ENCODE assay signal across 16 cellular contexts in genomic region chr10:74982634-74982982, GRCh38.
"Had no signal": no experiment of that assay in that cellular context is flagged by ENCODE, and none has a peak within 500 bp of the region (broad histone marks: within the 10 kb centered on the region; RNA-seq: fewer than 3 reads in every experiment).

No MANE protein-coding gene starts in this region.

- H3K4me1 Mint-ChIP-seq: neural progenitor cell had no signal

- H3K4me1 ChIP-seq: neural progenitor cell had no signal

- H3K4me3 ChIP-seq: gastrocnemius medialis, neural progenitor cell, right atrium auricular region had no signal

- H3K27ac ChIP-seq: epithelial cell of prostate, neural progenitor cell, right atrium auricular region, VCaP had no signal

- H3K27ac Mint-ChIP-seq: neural progenitor cell had no signal

- H3K9me3 Mint-ChIP-seq: activated CD8-positive, alpha-beta T cell treated with anti-CD3 and anti-CD28 coated beads for 36 hours; central memory CD8-positive, alpha-beta T cell; neural progenitor cell had no signal

- H2AFZ ChIP-seq: neural progenitor cell had no signal

- ATAC-seq: activated CD8-positive, alpha-beta T cell treated with anti-CD3 and anti-CD28 coated beads for 36 hours; gastrocnemius medialis had no signal

- DNase-seq: activated CD4-positive, alpha-beta T cell treated with anti-CD3 and anti-CD28 coated beads for 4 hours; activated CD8-positive, alpha-beta T cell treated with anti-CD3 and anti-CD28 coated beads for 36 hours; activated naive CD4-positive, alpha-beta T cell treated with Interleukin-2 at 50 U/mL for 16 hours; effector memory CD4-positive, alpha-beta T cell; gastrocnemius medialis; islet precursor cell; mesenchymal stem cell; stimulated activated naive CD4-positive, alpha-beta T cell; substantia nigra; T1000; trophoblast cell had no signal

- H3K4me3 Mint-ChIP-seq: activated CD8-positive, alpha-beta T cell treated with anti-CD3 and anti-CD28 coated beads for 36 hours; central memory CD8-positive, alpha-beta T cell; neural progenitor cell had no signal

- H3K4me2 ChIP-seq: neural progenitor cell had no signal

- H3K9me3 ChIP-seq: gastrocnemius medialis, right atrium auricular region had no signal

- H3K27me3 Mint-ChIP-seq: activated CD8-positive, alpha-beta T cell treated with anti-CD3 and anti-CD28 coated beads for 36 hours; central memory CD8-positive, alpha-beta T cell had no signal
